In genomic region chr6:137261393-137262154, GRCh38 we compare ENCODE assay signal across 1 cellular context.
TF ChIP-seq lines count a peak whose summit lies in the region.

No MANE protein-coding gene starts in this region.

TF ChIP-seq in SK-N-SH, 30 proteins besides CTCF, POLR2A, EP300 and RAD21 (continued from another document):
- TF ChIP-seq REST (IDR thresholded peaks at IDR 0.05; ENCODE audit: low read depth, low read length) (no peak), RFX5 (IDR thresholded peaks at IDR 0.05; ENCODE audit: low read length) (no peak)
